Comparison of ENCODE assay signal across 10 cellular contexts in the genomic region with DNA sequence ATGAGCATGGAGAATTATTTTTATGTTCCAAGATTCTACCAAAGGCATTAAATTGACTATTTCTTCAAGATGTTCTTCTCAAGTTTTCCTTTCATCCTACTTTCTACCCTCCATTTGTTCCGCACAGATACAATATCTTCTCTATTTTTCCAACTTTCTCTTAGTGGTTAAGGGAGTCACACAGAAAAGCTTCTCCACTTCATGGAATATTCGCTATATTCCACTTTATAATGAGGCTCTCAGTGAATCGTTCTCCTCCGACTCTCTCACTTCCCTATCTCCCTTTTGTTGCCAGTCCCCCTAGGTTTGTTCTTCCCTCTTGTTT. TPM values are rescaled to one million over a fixed set of nuclear protein-coding genes. Genes with fewer than 3 reads are reported as not detected.
DNase-seq lines count a peak whose midpoint lies in the region; ATAC-seq and TF ChIP-seq lines count a peak whose summit lies in the region.
"Had no signal": no experiment of that assay in that cellular context is flagged by ENCODE, and none has a peak within 500 bp of the region (broad histone marks: within the 10 kb centered on the region; RNA-seq: fewer than 3 reads in every experiment).

No MANE protein-coding gene starts in this region.

- CTCF ChIA-PET in AG04449 (lab: Yijun Ruan, JAX) (interaction anchor here (0.8 to 1.6 kb wide), 3 partner anchors 11 to 206 kb away, joined by 3 to 7 read pairs (median 3); no protein-coding TSS in a partner anchor), Panc1 (lab: Charles Lee) (no interaction called here)

- H2AFZ ChIP-seq in neural progenitor cell (replicated peaks), result no peak overlapping the region

- intact Hi-C loops in Panc1 (cut with micrococcal nuclease; ENCODE audit: unreplicated experiment) (no loop called here), esophagus squamous epithelium (cut with DNase I) (no loop called here)

- H3K4me2 ChIP-seq in neural progenitor cell, result peak overlapping the region; percentile 91

- peak overlapping the region; percentile 5 for H3K9ac ChIP-seq in neural progenitor cell

- 28 to 35% methylated on average over 4 of the region's 4 CpGs for WGBS in esophagus squamous epithelium, 2 donors

- peaks cover 35% of the 10 kb centered on the region for H3K4me1 Mint-ChIP-seq in neural progenitor cell

- peaks cover 11% of the 10 kb centered on the region for H3K36me3 Mint-ChIP-seq in neural progenitor cell

- POLR2A ChIA-PET in AG04449 (lab: Yijun Ruan, JAX), result no interaction called here
- POLR2A ChIA-PET in Panc1 (lab: Charles Lee), result no interaction called here

- peaks cover 4% of the 10 kb centered on the region for H3K9me3 Mint-ChIP-seq in neural progenitor cell

- H3K79me2 ChIP-seq in neural progenitor cell (ENCODE audit: low read depth), result peaks cover 51% of the 10 kb centered on the region

- peak overlapping the region; percentile 94 for H3K27ac Mint-ChIP-seq in neural progenitor cell

- H3K36me3 ChIP-seq in Panc1 (ENCODE audit: control insufficient read depth, insufficient read depth, low read length), result no peaks in the 10 kb centered on the region; the same call in 1 of the 2 replicates
- no peaks in the 10 kb centered on the region for H3K36me3 ChIP-seq in esophagus squamous epithelium
- no peaks in the 10 kb centered on the region for H3K36me3 ChIP-seq in neural progenitor cell

- no peak for DNase-seq in AG04449 (ENCODE audit: low read depth, low spot score)
- no peak for DNase-seq in Panc1 (ENCODE audit: low read depth, low spot score)
- no peak for DNase-seq in esophagus squamous epithelium (lab: John Stamatoyannopoulos, UW)
- DNase-seq in neural progenitor cell (ENCODE audit: low spot score), result no peak
- no peak for DNase-seq in NOMO-1 (lab: John Stamatoyannopoulos, UW; ENCODE audit: unreplicated experiment in 2 of 2)
- DNase-seq in stimulated activated CD4-positive, alpha-beta T cell treated with anti-CD3 and anti-CD28 coated beads, Interleukin-2, amount 100 ng/mL, for 24 hours, result no peak
- no peak for DNase-seq in activated CD8-positive, alpha-beta memory T cell treated with anti-CD3 and anti-CD28 coated beads for 24 hours
- DNase-seq: COR-L47; stimulated activated CD4-positive, alpha-beta T cell treated with anti-CD3 and anti-CD28 coated beads, Interleukin-4, amount 100 ng/mL, for 1 hour had no signal

- H3K9me3 ChIP-seq in Panc1 (ENCODE audit: control insufficient read depth, insufficient read depth, low read depth, low read length), result no peaks in the 10 kb centered on the region
- no peaks in the 10 kb centered on the region for H3K9me3 ChIP-seq in esophagus squamous epithelium
- no peaks in the 10 kb centered on the region for H3K9me3 ChIP-seq in neural progenitor cell (ENCODE audit: low read depth)

- TF ChIP-seq CTCF in AG04449 (IDR thresholded peaks at IDR 0.05; ENCODE audit: insufficient read depth, low read length, missing control alignments), result no peak
- no peak for TF ChIP-seq CTCF in Panc1 (IDR thresholded peaks at IDR 0.05)
- TF ChIP-seq CTCF in esophagus squamous epithelium (IDR thresholded peaks at IDR 0.05), result no peak
- no peak for TF ChIP-seq CTCF in neural progenitor cell (IDR thresholded peaks at IDR 0.05)

- peak overlapping the region; percentile 73 for H3K27ac ChIP-seq in Panc1 (ENCODE audit: low read length)
- H3K27ac ChIP-seq in esophagus squamous epithelium, result peak overlapping the region; percentile 89 to 96 (median 92)
- H3K27ac ChIP-seq in neural progenitor cell, result peak overlapping the region; percentile 92

- no TSS peak for BruUV-seq in Panc1 (replicated peaks; lab: Mats Ljungman, UMichigan)

- peak overlapping the region; percentile 85 for H3K4me3 Mint-ChIP-seq in neural progenitor cell

- TF ChIP-seq POLR2A in esophagus squamous epithelium (IDR thresholded peaks at IDR 0.05), result no peak

- H4K20me1 ChIP-seq in neural progenitor cell (ENCODE audit: low read depth), result peaks cover 16% of the 10 kb centered on the region

- in situ Hi-C loops in Panc1 (cut with HindIII; ENCODE audit: low pct_unique_long_range_greater_than_20kb, low sequenced_read_pairs), result no loop called here

- ATAC-seq in Panc1 (no peak), HG02884 (IDR thresholded peaks at IDR 0.05; ENCODE audit: unreplicated experiment) (no peak)

- H3F3A ChIP-seq in neural progenitor cell (ENCODE audit: low read depth), result peaks cover 29% of the 10 kb centered on the region

- H3K27me3 ChIP-seq in Panc1 (ENCODE audit: control insufficient read depth, insufficient read depth, low read length), result no peaks in the 10 kb centered on the region
- peaks cover 0 to 13% (median 0%) of the 10 kb centered on the region in 4 donors for H3K27me3 ChIP-seq in esophagus squamous epithelium
- peaks cover 6% of the 10 kb centered on the region for H3K27me3 ChIP-seq in neural progenitor cell

- no peaks in the 10 kb centered on the region for H3K27me3 Mint-ChIP-seq in neural progenitor cell (ENCODE audit: insufficient read depth, low read depth)

- H3K4me3 ChIP-seq in AG04449 (ENCODE audit: low read depth, low read length) (peak overlapping the region; percentile 70), Panc1 (ENCODE audit: low read depth in 2 of 2, low read length in 2 of 2) (peak overlapping the region; percentile 61 to 68), esophagus squamous epithelium (peak overlapping the region; percentile 75 to 94 (median 84)), neural progenitor cell (peak overlapping the region; percentile 72)

- H3K4me1 ChIP-seq in Panc1 (ENCODE audit: control insufficient read depth, insufficient read depth, low read length), result peaks cover 19% of the 10 kb centered on the region
- peaks cover 10 to 55% (median 13%) of the 10 kb centered on the region in 3 donors for H3K4me1 ChIP-seq in esophagus squamous epithelium
- peaks cover 32% of the 10 kb centered on the region for H3K4me1 ChIP-seq in neural progenitor cell

RNA-seq across cellular contexts. Expression of a gene that starts 1.3 kb away (rescaled TPM):
- total RNA-seq in Panc1 (2021; ENCODE audit: unreplicated experiment) (19.8 TPM), esophagus squamous epithelium (100 to 1,000 TPM in 1 of 4 donors, 10 to 100 TPM in 3; 35.1 to 113 (median 38.6) TPM), neural progenitor cell (ENCODE audit: low replicate concordance) (38.3 and 39.3 TPM in 2 replicates)
- 8.8 TPM for polyA plus RNA-seq in Panc1 (2012; ENCODE audit: insufficient read length)

RNA-seq across cellular contexts. Expression of a gene that starts 47.1 kb away (rescaled TPM):
- not detected for total RNA-seq in Panc1 (2021; ENCODE audit: unreplicated experiment)
- not detected for polyA plus RNA-seq in Panc1 (2012; ENCODE audit: insufficient read length)
- total RNA-seq in esophagus squamous epithelium, result not detected
- total RNA-seq in neural progenitor cell (ENCODE audit: low replicate concordance), result not detected in 2 replicates
